ENCODE assay signal across 21 cellular contexts in the genomic region with DNA sequence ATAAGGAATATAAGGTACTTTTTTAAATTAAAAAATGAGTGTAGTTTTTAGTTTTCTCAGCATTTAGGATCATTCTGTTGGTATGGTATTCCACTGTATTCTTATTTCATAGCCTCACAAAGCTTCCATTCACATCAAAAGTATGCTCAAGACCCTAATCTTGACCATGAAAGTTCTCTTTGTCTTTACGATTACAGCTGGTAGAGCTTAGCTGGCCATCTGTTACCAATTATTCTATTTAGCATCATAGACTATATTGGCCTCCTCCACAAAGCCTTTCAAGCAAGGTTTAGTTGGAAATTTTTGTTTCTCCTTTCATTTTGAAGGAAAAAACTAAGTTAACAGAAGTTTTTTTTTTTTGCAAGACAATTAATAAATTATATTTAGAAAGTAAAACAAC.
DNase-seq lines count a peak whose midpoint lies in the region; ATAC-seq and TF ChIP-seq lines count a peak whose summit lies in the region.
"Had no signal": no experiment of that assay in that cellular context is flagged by ENCODE, and none has a peak within 500 bp of the region (broad histone marks: within the 10 kb centered on the region; RNA-seq: fewer than 3 reads in every experiment).

No MANE protein-coding gene starts in this region.

- TF ChIP-seq CTCF in right atrium auricular region (IDR thresholded peaks at IDR 0.05) (no peak), astrocyte of the spinal cord (IDR thresholded peaks at IDR 0.05; ENCODE audit: low read depth, low read length) (no peak), hepatocyte (IDR thresholded peaks at IDR 0.05; ENCODE audit: poor library complexity) (no peak), gastrocnemius medialis (IDR thresholded peaks at IDR 0.05 in 4 of 5, conservative IDR thresholded peaks at IDR 0.05 in 1 of 5) (no peak)

- no peak overlapping the region for H3K27ac ChIP-seq in right atrium auricular region
- H3K27ac ChIP-seq in hepatocyte: peak overlapping the region; percentile 66
- no peak overlapping the region for H3K27ac ChIP-seq in gastrocnemius medialis
- H3K27ac ChIP-seq: pancreas, right lobe of liver, SJSA1 had no signal

- ATAC-seq in left ventricle myocardium superior (peak; percentile 36), GM19467 (IDR thresholded peaks at IDR 0.05; ENCODE audit: unreplicated experiment) (no peak), gastrocnemius medialis (no peak)
- ATAC-seq: esophagus mucosa, HepG2, pancreas, PC-3, right lobe of liver had no signal

- H3K36me3 ChIP-seq in right atrium auricular region: no peaks in the 10 kb centered on the region
- H3K36me3 ChIP-seq in hepatocyte (replicated peaks; ENCODE audit: insufficient read depth, low read depth): no peaks in the 10 kb centered on the region
- H3K36me3 ChIP-seq in gastrocnemius medialis: no peaks in the 10 kb centered on the region
- H3K36me3 ChIP-seq: pancreas, right lobe of liver, SJSA1 had no signal

- H3K9me3 ChIP-seq in right atrium auricular region (no peaks in the 10 kb centered on the region), hepatocyte (ENCODE audit: low read depth) (no peaks in the 10 kb centered on the region), gastrocnemius medialis (no peaks in the 10 kb centered on the region)
- H3K9me3 ChIP-seq: Caco-2, pancreas, right lobe of liver, SJSA1 had no signal

- in situ Hi-C loops in astrocyte of the spinal cord (cut with HindIII; ENCODE audit: low sequenced_read_pairs): no loop called here
- in situ Hi-C loops in gastrocnemius medialis (cut with MboI; ENCODE audit: low sequenced_read_pairs in 4 of 4): no loop called here

- DNase-seq in left ventricle myocardium superior (no peak), right atrium auricular region (ENCODE audit: low spot score) (no peak), astrocyte of the spinal cord (ENCODE audit: low read depth, low spot score) (peak; percentile 50), hepatocyte (ENCODE audit: low spot score) (no peak), gastrocnemius medialis (no peak), hepatic stellate cell (ENCODE audit: low spot score) (no peak)
- no peak for DNase-seq in activated CD4-positive, CD25-positive, alpha-beta regulatory T cell treated with anti-CD3 and anti-CD28 coated beads, Interleukin-2, amount 50 U/mL, for 72 hours
- DNase-seq: activated CD4-positive, alpha-beta T cell treated with anti-CD3 and anti-CD28 coated beads, Interleukin-2, amount 50 U/mL, for 48 hours; amygdala; Caco-2; kidney; naive B cell; NCI-H748 treated with DMSO at 0.1 percent for 48 hours; pancreas; PC-3; right lobe of liver; substantia nigra had no signal

- no peak overlapping the region for H3K4me2 ChIP-seq in hepatocyte

- 38% methylated on average over 1 of the region's 1 CpG for WGBS in hepatocyte (ENCODE audit: low lambda C conversion rate, missing lambda C conversion rate)

- H3K4me1 ChIP-seq in right atrium auricular region: peaks cover 0 to 2% of the 10 kb centered on the region in 2 donors
- peaks cover 14% of the 10 kb centered on the region for H3K4me1 ChIP-seq in hepatocyte (ENCODE audit: insufficient read depth)
- H3K4me1 ChIP-seq in gastrocnemius medialis: peaks cover 0 to 14% of the 10 kb centered on the region in 2 donors
- H3K4me1 ChIP-seq: Caco-2, pancreas, right lobe of liver, SJSA1 had no signal

- H3K79me2 ChIP-seq in hepatocyte: no peaks in the 10 kb centered on the region

- H2AFZ ChIP-seq in hepatocyte: no peak overlapping the region

- no peaks in the 10 kb centered on the region for H3K9me2 ChIP-seq in hepatocyte (replicated peaks; ENCODE audit: insufficient read depth)

- H3K4me3 ChIP-seq in right atrium auricular region (no peak overlapping the region), astrocyte of the spinal cord (ENCODE audit: low read depth, low read length) (no peak overlapping the region), hepatocyte (no peak overlapping the region), gastrocnemius medialis (no peak overlapping the region)
- H3K4me3 ChIP-seq: pancreas, right lobe of liver, SJSA1 had no signal

- TF ChIP-seq POLR2A in gastrocnemius medialis (IDR thresholded peaks at IDR 0.05): no peak

- H3K27me3 ChIP-seq in right atrium auricular region (no peaks in the 10 kb centered on the region), hepatocyte (no peaks in the 10 kb centered on the region), gastrocnemius medialis (no peaks in the 10 kb centered on the region)
- H3K27me3 ChIP-seq: pancreas, right lobe of liver, SJSA1 had no signal

- intact Hi-C loops in left ventricle myocardium superior (cut with micrococcal nuclease): no loop called here
- intact Hi-C loops in gastrocnemius medialis (cut with DNase I; ENCODE audit: low total_unique reads): no loop called here

- H4K20me1 ChIP-seq in hepatocyte (ENCODE audit: insufficient read depth, poor library complexity, severe bottlenecking): no peaks in the 10 kb centered on the region
